Comparison of ENCODE assay signal across 8 cellular contexts in genomic region chr2:134181219-134181618, GRCh38.
DNase-seq lines count a peak whose midpoint lies in the region; ATAC-seq lines count a peak whose summit lies in the region.
"Had no signal": no experiment of that assay in that cellular context is flagged by ENCODE, and none has a peak within 500 bp of the region (broad histone marks: within the 10 kb centered on the region; RNA-seq: fewer than 3 reads in every experiment).

No MANE protein-coding gene starts in this region.

- no peak overlapping the region for H3K9ac ChIP-seq in GM23248

- peak overlapping the region; percentile 87 for H3K27ac Mint-ChIP-seq in memory B cell

- H2AFZ ChIP-seq in GM23248, result no peak overlapping the region

- H3F3A ChIP-seq in GM23248 (ENCODE audit: insufficient read depth), result peaks cover 7% of the 10 kb centered on the region; the same call in 1 of the 2 replicates

- H3K9me3 Mint-ChIP-seq in memory B cell, result no peaks in the 10 kb centered on the region
- H3K9me3 Mint-ChIP-seq: neural crest cell had no signal

- H3K4me2 ChIP-seq in GM23248 (ENCODE audit: unreplicated experiment), result no peak overlapping the region

- peaks cover 16% of the 10 kb centered on the region for H3K4me1 ChIP-seq in GM23248 (ENCODE audit: insufficient read depth)

- H3K9me2 ChIP-seq in GM23248 (ENCODE audit: insufficient read depth), result no peaks in the 10 kb centered on the region

- H3K36me3 Mint-ChIP-seq in memory B cell, result peaks cover 11% of the 10 kb centered on the region

- peaks cover 30% of the 10 kb centered on the region; the same call in 1 of the 2 replicates for H3K79me2 ChIP-seq in GM23248 (ENCODE audit: insufficient read depth)

- H3K4me3 ChIP-seq in GM23248, result no peak overlapping the region

- WGBS in GM23248 (ENCODE audit: low coverage in 1 of 2, low lambda C conversion rate in 2 of 2, missing lambda C conversion rate in 2 of 2), 2 experiments, result 94 to 97% methylated on average over 5 of the region's 5 CpGs

- peaks cover 70% of the 10 kb centered on the region for H3K4me1 Mint-ChIP-seq in memory B cell

- in situ Hi-C loops in GM23248 (cut with MboI), result no loop called here

- ATAC-seq in GM18907 (IDR thresholded peaks at IDR 0.05; ENCODE audit: unreplicated experiment) (peak; percentile 55), HG02870 (IDR thresholded peaks at IDR 0.05; ENCODE audit: unreplicated experiment) (peak; percentile 77), memory B cell (ENCODE audit: low read depth) (peak; percentile 87)

- peak in 3 of 5 experiments; percentile 36 to 82 (median 71) for DNase-seq in T-helper 2 cell
- DNase-seq in memory B cell (ENCODE audit: low spot score in 2 of 2), result peak in 1 of 2 donors; percentile 31
- no peak for DNase-seq in SW 1271 (lab: John Stamatoyannopoulos, UW)
- no peak for DNase-seq in GM23248
- no peak for DNase-seq in nucleus accumbens (lab: John Stamatoyannopoulos, UW)

- peak overlapping the region; percentile 57 for H3K4me3 Mint-ChIP-seq in memory B cell
- H3K4me3 Mint-ChIP-seq: neural crest cell had no signal

- no peaks in the 10 kb centered on the region for H4K20me1 ChIP-seq in GM23248 (ENCODE audit: insufficient read depth)

- H3K9me3 ChIP-seq in GM23248 (ENCODE audit: low read depth), result no peaks in the 10 kb centered on the region

- H3K36me3 ChIP-seq in GM23248 (ENCODE audit: low read depth), result no peaks in the 10 kb centered on the region

- no peaks in the 10 kb centered on the region for H3K27me3 ChIP-seq in GM23248 (replicated peaks; ENCODE audit: insufficient read depth)

- H3K27ac ChIP-seq in GM23248, result no peak overlapping the region

- no peaks in the 10 kb centered on the region for H3K27me3 Mint-ChIP-seq in memory B cell

Comparison
In these comparisons a context has a peak if more than half of its experiments do, and no peak if none do; other contexts are left out.
1. DNase-seq: peak in T-helper 2 cell (3 of 5); none in SW 1271 (0 of 2), GM23248 (single experiment) and nucleus accumbens (0 of 56).
2. Peak in every context shown above with its lines, with median percentiles within 50 percentile points of each other: ATAC-seq.